9 cellular contexts compared by ENCODE assay signal in genomic region chr10:102121739-102122372, GRCh38. TPM values are rescaled to one million over a fixed set of nuclear protein-coding genes. Genes with fewer than 3 reads are reported as not detected.
DNase-seq lines count a peak whose midpoint lies in the region; ATAC-seq, FAIRE-seq and TF ChIP-seq lines count a peak whose summit lies in the region.
"Had no signal": no experiment of that assay in that cellular context is flagged by ENCODE, and none has a peak within 500 bp of the region (broad histone marks: within the 10 kb centered on the region; RNA-seq: fewer than 3 reads in every experiment).

No MANE protein-coding gene starts in this region.

- H3K9me3 Mint-ChIP-seq in naive thymus-derived CD4-positive, alpha-beta T cell: no peaks in the 10 kb centered on the region

- H3K27ac Mint-ChIP-seq in naive thymus-derived CD4-positive, alpha-beta T cell: peak overlapping the region; percentile 78 to 97 (median 91)

- DNase-seq in AG09309 (ENCODE audit: low read depth) (no peak), MG63 (peak; percentile 11), ecto neural progenitor cell (ENCODE audit: low spot score) (peak; percentile 67), pancreas (no peak), DMS53 (lab: John Stamatoyannopoulos, UW) (no peak)
- no peak for DNase-seq in naive thymus-derived CD4-positive, alpha-beta T cell
- DNase-seq: activated CD4-positive, CD25-positive, alpha-beta regulatory T cell treated with anti-CD3 and anti-CD28 coated beads, Interleukin-2, amount 50 U/mL, for 72 hours had no signal

- TF ChIP-seq CTCF in AG09309 (IDR thresholded peaks at IDR 0.05; ENCODE audit: control insufficient read depth, insufficient read depth, low read depth, low read length, missing control alignments): peak; percentile 23
- no peak for TF ChIP-seq CTCF in pancreas (IDR thresholded peaks at IDR 0.05)

- no peaks in the 10 kb centered on the region for H3K36me3 ChIP-seq in MG63
- H3K36me3 ChIP-seq in naive thymus-derived CD4-positive, alpha-beta T cell (ENCODE audit: control insufficient read depth in 2 of 3, insufficient read depth in 3 of 3, low read length in 3 of 3): peaks cover 0 to 3% (median 0%) of the 10 kb centered on the region in 3 experiments
- H3K36me3 ChIP-seq in pancreas: no peaks in the 10 kb centered on the region

- no peak overlapping the region; the same call in 1 of the 2 replicates for H3K4me3 ChIP-seq in AG09309 (ENCODE audit: control insufficient read depth, low read depth, low read length)
- H3K4me3 ChIP-seq in MG63: no peak overlapping the region
- peak overlapping the region; percentile 90 for H3K4me3 ChIP-seq in naive thymus-derived CD4-positive, alpha-beta T cell (ENCODE audit: low read length)
- no peak overlapping the region for H3K4me3 ChIP-seq in pancreas

- peaks cover 0 to 2% (median 0%) of the 10 kb centered on the region in 5 donors for H3K36me3 Mint-ChIP-seq in naive thymus-derived CD4-positive, alpha-beta T cell

- POLR2A ChIA-PET in naive thymus-derived CD4-positive, alpha-beta T cell (lab: Charles Lee): interaction anchor here (0.6 to 1.9 kb wide), 9 partner anchors 9 to 276 kb away, joined by 3 to 11 read pairs (median 3); partner anchors contain the start of gene PPRC1

- FAIRE-seq in pancreas (lab: Jason Lieb, UNC): no peak

- CTCF ChIA-PET in naive thymus-derived CD4-positive, alpha-beta T cell (lab: Charles Lee): interaction anchor here (0.6 to 2.8 kb wide), 2 partner anchors 10 to 281 kb away, joined by 3 to 12 read pairs; partner anchors contain the start of gene PPRC1

- H3K27me3 ChIP-seq in MG63 (no peaks in the 10 kb centered on the region), pancreas (no peaks in the 10 kb centered on the region)
- no peaks in the 10 kb centered on the region for H3K27me3 ChIP-seq in naive thymus-derived CD4-positive, alpha-beta T cell (ENCODE audit: control insufficient read depth in 2 of 2, insufficient read depth in 2 of 2, low read length in 2 of 2)

- peaks cover 28 to 30% of the 10 kb centered on the region in 2 donors for H3K4me1 ChIP-seq in naive thymus-derived CD4-positive, alpha-beta T cell (ENCODE audit: control insufficient read depth in 2 of 2, insufficient read depth in 2 of 2, low read length in 2 of 2)
- H3K4me1 ChIP-seq in pancreas: peaks cover 15 to 22% (median 19%) of the 10 kb centered on the region in 3 donors

- no peak for ATAC-seq in naive thymus-derived CD4-positive, alpha-beta T cell
- ATAC-seq in pancreas (no peak), HG03045 (IDR thresholded peaks at IDR 0.05; ENCODE audit: unreplicated experiment) (no peak), GM21528 (IDR thresholded peaks at IDR 0.05; ENCODE audit: low FRiP score, unreplicated experiment) (no peak)

- peak overlapping the region; percentile 97 for H3K27ac ChIP-seq in naive thymus-derived CD4-positive, alpha-beta T cell (ENCODE audit: low read depth, low read length)
- peak overlapping the region in 2 of 4 donors; percentile 19 to 81 for H3K27ac ChIP-seq in pancreas

- H3K4me1 Mint-ChIP-seq in naive thymus-derived CD4-positive, alpha-beta T cell: peaks cover 22 to 50% (median 43%) of the 10 kb centered on the region in 7 donors

- 67 to 74% methylated on average over 6 of the region's 6 CpGs for WGBS in pancreas, 2 donors

- H3K4me3 Mint-ChIP-seq in naive thymus-derived CD4-positive, alpha-beta T cell: peak overlapping the region; percentile 43 to 98 (median 92)

- H3K9me3 ChIP-seq in MG63 (no peaks in the 10 kb centered on the region), pancreas (no peaks in the 10 kb centered on the region)
- H3K9me3 ChIP-seq in naive thymus-derived CD4-positive, alpha-beta T cell (ENCODE audit: control insufficient read depth in 2 of 3, low read length in 3 of 3): no peaks in the 10 kb centered on the region

- no peaks in the 10 kb centered on the region for H3K27me3 Mint-ChIP-seq in naive thymus-derived CD4-positive, alpha-beta T cell

- intact Hi-C loops in naive thymus-derived CD4-positive, alpha-beta T cell (cut with micrococcal nuclease): no loop called here
- intact Hi-C loops in pancreas (cut with DNase I): no loop called here

RNA-seq across cellular contexts. Expression of gene LDB1, which starts 1.7 kb away (rescaled TPM):
- total RNA-seq in MG63 (2014; rRNA removed; shearing (Covaris generic); ENCODE audit: low replicate concordance): 11.8 and 15.6 TPM in 2 replicates
- 100 to 1,000 TPM; 101 to 152 (median 115) TPM for total RNA-seq in naive thymus-derived CD4-positive, alpha-beta T cell
- polyA plus RNA-seq in naive thymus-derived CD4-positive, alpha-beta T cell: 10 to 100 TPM; 26.2 to 45.8 TPM
- total RNA-seq in pancreas: 10 to 100 TPM; 12.5 to 32.1 (median 16.5) TPM
- 10 to 100 TPM; 20.1 to 26.2 TPM for polyA plus RNA-seq in pancreas

RNA-seq across cellular contexts. Expression of gene PPRC1, which starts 11.0 kb away (rescaled TPM):
- total RNA-seq in MG63 (2014; rRNA removed; shearing (Covaris generic); ENCODE audit: low replicate concordance): 6.7 and 13.3 TPM in 2 replicates
- 10 to 100 TPM; 33.7 to 56.5 (median 40.6) TPM for total RNA-seq in naive thymus-derived CD4-positive, alpha-beta T cell
- polyA plus RNA-seq in naive thymus-derived CD4-positive, alpha-beta T cell: 10 to 100 TPM in 1 of 2 donors, 1 to 10 TPM in 1; 9.7 to 31.0 TPM
- 10 to 100 TPM; 11.7 to 20.4 (median 16.9) TPM for total RNA-seq in pancreas
- polyA plus RNA-seq in pancreas: 10 to 100 TPM; 26.4 to 31.2 TPM

RNA-seq across cellular contexts. Expression of gene NOLC1, which starts 30.3 kb away (rescaled TPM):
- total RNA-seq in MG63 (2014; rRNA removed; shearing (Covaris generic); ENCODE audit: low replicate concordance): 120 and 134 TPM in 2 replicates
- total RNA-seq in naive thymus-derived CD4-positive, alpha-beta T cell: 10 to 100 TPM; 45.1 to 98.5 (median 58.8) TPM
- polyA plus RNA-seq in naive thymus-derived CD4-positive, alpha-beta T cell: 10 to 100 TPM; 54.5 to 91.6 TPM
- 10 to 100 TPM; 14.8 to 33.7 (median 27.6) TPM for total RNA-seq in pancreas
- polyA plus RNA-seq in pancreas: 10 to 100 TPM; 15.1 to 23.8 TPM

RNA-seq across cellular contexts. Expression of gene HPS6, which starts 56.7 kb away (rescaled TPM):
- total RNA-seq in MG63 (2014; rRNA removed; shearing (Covaris generic); ENCODE audit: low replicate concordance): 46.0 and 56.3 TPM in 2 replicates
- 10 to 100 TPM; 12.1 to 24.2 (median 20.9) TPM for total RNA-seq in naive thymus-derived CD4-positive, alpha-beta T cell
- polyA plus RNA-seq in naive thymus-derived CD4-positive, alpha-beta T cell: 10 to 100 TPM; 13.8 to 29.9 TPM
- 10 to 100 TPM in 2 of 6 donors, 1 to 10 TPM in 4; 6.2 to 11.6 (median 8.6) TPM for total RNA-seq in pancreas
- polyA plus RNA-seq in pancreas: 1 to 10 TPM; 5.2 to 6.8 TPM

Comparison
In these comparisons a context has a peak if more than half of its experiments do, and no peak if none do; other contexts are left out.
1. DNase-seq: peak in MG63 (single experiment) and ecto neural progenitor cell (single experiment); none in AG09309 (single experiment), naive thymus-derived CD4-positive, alpha-beta T cell (0 of 9), pancreas (0 of 6) and DMS53 (single experiment).